In genomic region chr1:231194843-231195516, GRCh38 we compare ENCODE assay signal across 1 cellular context.
TF ChIP-seq lines count a peak whose summit lies in the region.

No MANE protein-coding gene starts in this region.

TF ChIP-seq in HepG2, 621 proteins besides CTCF, POLR2A, EP300 and RAD21 (continued from another document and continues in another):
- TF ChIP-seq, protein P1, sequence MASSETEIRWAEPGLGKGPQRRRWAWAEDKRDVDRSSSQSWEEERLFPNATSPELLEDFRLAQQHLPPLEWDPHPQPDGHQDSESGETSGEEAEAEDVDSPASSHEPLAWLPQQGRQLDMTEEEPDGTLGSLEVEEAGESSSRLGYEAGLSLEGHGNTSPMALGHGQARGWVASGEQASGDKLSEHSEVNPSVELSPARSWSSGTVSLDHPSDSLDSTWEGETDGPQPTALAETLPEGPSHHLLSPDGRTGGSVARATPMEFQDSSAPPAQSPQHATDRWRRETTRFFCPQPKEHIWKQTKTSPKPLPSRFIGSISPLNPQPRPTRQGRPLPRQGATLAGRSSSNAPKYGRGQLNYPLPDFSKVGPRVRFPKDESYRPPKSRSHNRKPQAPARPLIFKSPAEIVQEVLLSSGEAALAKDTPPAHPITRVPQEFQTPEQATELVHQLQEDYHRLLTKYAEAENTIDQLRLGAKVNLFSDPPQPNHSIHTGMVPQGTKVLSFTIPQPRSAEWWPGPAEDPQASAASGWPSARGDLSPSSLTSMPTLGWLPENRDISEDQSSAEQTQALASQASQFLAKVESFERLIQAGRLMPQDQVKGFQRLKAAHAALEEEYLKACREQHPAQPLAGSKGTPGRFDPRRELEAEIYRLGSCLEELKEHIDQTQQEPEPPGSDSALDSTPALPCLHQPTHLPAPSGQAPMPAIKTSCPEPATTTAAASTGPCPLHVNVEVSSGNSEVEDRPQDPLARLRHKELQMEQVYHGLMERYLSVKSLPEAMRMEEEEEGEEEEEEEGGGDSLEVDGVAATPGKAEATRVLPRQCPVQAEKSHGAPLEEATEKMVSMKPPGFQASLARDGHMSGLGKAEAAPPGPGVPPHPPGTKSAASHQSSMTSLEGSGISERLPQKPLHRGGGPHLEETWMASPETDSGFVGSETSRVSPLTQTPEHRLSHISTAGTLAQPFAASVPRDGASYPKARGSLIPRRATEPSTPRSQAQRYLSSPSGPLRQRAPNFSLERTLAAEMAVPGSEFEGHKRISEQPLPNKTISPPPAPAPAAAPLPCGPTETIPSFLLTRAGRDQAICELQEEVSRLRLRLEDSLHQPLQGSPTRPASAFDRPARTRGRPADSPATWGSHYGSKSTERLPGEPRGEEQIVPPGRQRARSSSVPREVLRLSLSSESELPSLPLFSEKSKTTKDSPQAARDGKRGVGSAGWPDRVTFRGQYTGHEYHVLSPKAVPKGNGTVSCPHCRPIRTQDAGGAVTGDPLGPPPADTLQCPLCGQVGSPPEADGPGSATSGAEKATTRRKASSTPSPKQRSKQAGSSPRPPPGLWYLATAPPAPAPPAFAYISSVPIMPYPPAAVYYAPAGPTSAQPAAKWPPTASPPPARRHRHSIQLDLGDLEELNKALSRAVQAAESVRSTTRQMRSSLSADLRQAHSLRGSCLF (CRISPR knock-in tag; IDR thresholded peaks at IDR 0.05; ENCODE audit: borderline replicate concordance): no peak
- TF ChIP-seq PTBP1 (IDR thresholded peaks at IDR 0.05; ENCODE audit: low read depth, low read length, poor library complexity, severe bottlenecking) (no peak), GATAD1 (CRISPR knock-in tag; IDR thresholded peaks at IDR 0.05) (no peak), KDM5A (IDR thresholded peaks at IDR 0.05; ENCODE audit: borderline replicate concordance, low read length) (no peak), NAIF1 (CRISPR knock-in tag; IDR thresholded peaks at IDR 0.05; ENCODE audit: borderline replicate concordance) (no peak), ZNF557 (CRISPR knock-in tag; IDR thresholded peaks at IDR 0.05) (no peak), TMF1 (CRISPR knock-in tag; IDR thresholded peaks at IDR 0.05; ENCODE audit: low read depth) (no peak), ZNF205 (CRISPR knock-in tag; IDR thresholded peaks at IDR 0.05) (no peak; the same call in 1 of the 2 replicates), SSRP1 (CRISPR knock-in tag; IDR thresholded peaks at IDR 0.05) (no peak), ZNF263 (CRISPR knock-in tag; IDR thresholded peaks at IDR 0.05) (no peak), AGO1 (IDR thresholded peaks at IDR 0.05; ENCODE audit: low read depth, low read length, poor library complexity, severe bottlenecking) (no peak), ZFP41 (CRISPR knock-in tag; IDR thresholded peaks at IDR 0.05; ENCODE audit: borderline replicate concordance) (no peak), BORCS8-MEF2B (CRISPR knock-in tag; IDR thresholded peaks at IDR 0.05) (no peak), ZNF235 (CRISPR knock-in tag; IDR thresholded peaks at IDR 0.05; ENCODE audit: borderline replicate concordance) (no peak), ZNF292 (CRISPR knock-in tag; IDR thresholded peaks at IDR 0.05; ENCODE audit: borderline replicate concordance, low read depth) (no peak), ARID5B (CRISPR knock-in tag; IDR thresholded peaks at IDR 0.05) (peak; percentile 94), ZNF44 (CRISPR knock-in tag; IDR thresholded peaks at IDR 0.05) (no peak), ZBTB7A (CRISPR knock-in tag; IDR thresholded peaks at IDR 0.05) (no peak), XBP1 (CRISPR knock-in tag; IDR thresholded peaks at IDR 0.05) (no peak), DNMT1 (CRISPR knock-in tag; IDR thresholded peaks at IDR 0.05) (no peak), TRIM22 (IDR thresholded peaks at IDR 0.05) (no peak), ATAD3A (CRISPR knock-in tag; IDR thresholded peaks at IDR 0.05) (no peak), ZNF570 (CRISPR knock-in tag; IDR thresholded peaks at IDR 0.05; ENCODE audit: borderline replicate concordance) (no peak), FOXC1 (CRISPR knock-in tag; IDR thresholded peaks at IDR 0.05; ENCODE audit: borderline replicate concordance) (no peak), CBX1 (IDR thresholded peaks at IDR 0.05; ENCODE audit: low read depth) (no peak), ZBTB43 (CRISPR knock-in tag; conservative IDR thresholded peaks at IDR 0.05) (no peak), HOXA9 (CRISPR knock-in tag; IDR thresholded peaks at IDR 0.05; ENCODE audit: borderline replicate concordance) (no peak), HMGXB4 (CRISPR knock-in tag; IDR thresholded peaks at IDR 0.05; ENCODE audit: borderline replicate concordance in 1 of 2, low read depth in 1 of 2) (no peak), ZNF441 (CRISPR knock-in tag; IDR thresholded peaks at IDR 0.05; ENCODE audit: borderline replicate concordance) (no peak; the same call in 1 of the 2 replicates), ZNF687 (CRISPR knock-in tag; IDR thresholded peaks at IDR 0.05) (no peak), CBX5 (CRISPR knock-in tag; IDR thresholded peaks at IDR 0.05; ENCODE audit: borderline replicate concordance) (no peak), ASH2L (IDR thresholded peaks at IDR 0.05; ENCODE audit: insufficient read length, low read depth, low read length) (no peak), NR1H2 (CRISPR knock-in tag; IDR thresholded peaks at IDR 0.05; ENCODE audit: borderline replicate concordance, low read depth) (no peak), IKZF1 (IDR thresholded peaks at IDR 0.05) (no peak), ZNF362 (CRISPR knock-in tag; IDR thresholded peaks at IDR 0.05; ENCODE audit: borderline replicate concordance) (no peak), ATF7-NPFF (CRISPR knock-in tag; IDR thresholded peaks at IDR 0.05; ENCODE audit: low read depth) (no peak; the same call in 1 of the 2 replicates), HNRNPH1 (optimal IDR thresholded peaks at IDR 0.05; ENCODE audit: low read depth, low read length) (no peak), PRPF4 (IDR thresholded peaks at IDR 0.05; ENCODE audit: low read depth, low read length, poor library complexity, severe bottlenecking) (no peak), ZNF768 (CRISPR knock-in tag; IDR thresholded peaks at IDR 0.05) (no peak), TRIM24 (CRISPR knock-in tag; IDR thresholded peaks at IDR 0.05) (no peak), ARNTL (CRISPR knock-in tag; IDR thresholded peaks at IDR 0.05) (no peak; the same call in 1 of the 2 replicates), ETV5 (CRISPR knock-in tag; IDR thresholded peaks at IDR 0.05; ENCODE audit: borderline replicate concordance) (peak; percentile 95)
- TF ChIP-seq, protein P2, sequence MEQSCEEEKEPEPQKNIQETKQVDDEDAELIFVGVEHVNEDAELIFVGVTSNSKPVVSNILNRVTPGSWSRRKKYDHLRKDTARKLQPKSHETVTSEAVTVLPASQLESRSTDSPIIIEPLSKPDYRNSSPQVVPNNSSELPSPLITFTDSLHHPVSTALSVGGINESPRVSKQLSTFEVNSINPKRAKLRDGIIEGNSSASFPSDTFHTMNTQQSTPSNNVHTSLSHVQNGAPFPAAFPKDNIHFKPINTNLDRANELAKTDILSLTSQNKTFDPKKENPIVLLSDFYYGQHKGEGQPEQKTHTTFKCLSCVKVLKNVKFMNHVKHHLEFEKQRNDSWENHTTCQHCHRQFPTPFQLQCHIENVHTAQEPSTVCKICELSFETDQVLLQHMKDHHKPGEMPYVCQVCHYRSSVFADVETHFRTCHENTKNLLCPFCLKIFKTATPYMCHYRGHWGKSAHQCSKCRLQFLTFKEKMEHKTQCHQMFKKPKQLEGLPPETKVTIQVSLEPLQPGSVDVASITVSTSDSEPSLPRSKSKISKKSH (CRISPR knock-in tag; IDR thresholded peaks at IDR 0.05; ENCODE audit: borderline replicate concordance): no peak
